In genomic region chr2:234435836-234436481, GRCh38 we compare ENCODE assay signal across 14 cellular contexts.
DNase-seq lines count a peak whose midpoint lies in the region; ATAC-seq and TF ChIP-seq lines count a peak whose summit lies in the region.
"Had no signal": no experiment of that assay in that cellular context is flagged by ENCODE, and none has a peak within 500 bp of the region (broad histone marks: within the 10 kb centered on the region; RNA-seq: fewer than 3 reads in every experiment).

No MANE protein-coding gene starts in this region.

- peak overlapping the region; percentile 43 for H2BK5ac ChIP-seq in neuronal stem cell (ENCODE audit: low read length)

- peaks cover 0 to 1% of the 10 kb centered on the region in 2 donors for H3K36me3 ChIP-seq in neuronal stem cell (replicated peaks in 1 of 2; ENCODE audit: control insufficient read depth in 2 of 2, insufficient read depth in 2 of 2, low read length in 2 of 2)
- no peaks in the 10 kb centered on the region for H3K36me3 ChIP-seq in CD8-positive, alpha-beta T cell (ENCODE audit: insufficient read depth, low read length)
- H3K36me3 ChIP-seq: brain microvascular endothelial cell had no signal

- CTCF ChIA-PET in CD8-positive, alpha-beta T cell (lab: Charles Lee): interaction anchor here (1.2 kb wide), 1 partner anchor 47 kb away, joined by 3 read pairs; no protein-coding TSS in a partner anchor

- H3K27me3 Mint-ChIP-seq in T-helper 1 cell treated with Interleukin-12 subunit alpha and Interleukin-12 subunit beta and Interleukin-4 antibody, amounts not matched to agents 30 μg/mL and 1 μg/mL, for 36 hours (ENCODE audit: low read depth): no peaks in the 10 kb centered on the region
- no peaks in the 10 kb centered on the region for H3K27me3 Mint-ChIP-seq in CD8-positive, alpha-beta T cell (ENCODE audit: low read depth)

- H3K9ac ChIP-seq in neuronal stem cell (ENCODE audit: low read depth, low read length, poor library complexity): no peak overlapping the region

- H2AFZ ChIP-seq in neuronal stem cell (ENCODE audit: low read length): peak overlapping the region; percentile 13

- intact Hi-C loops in CD8-positive, alpha-beta T cell (cut with DNase I, micrococcal nuclease): no loop called here

- H3K4me1 Mint-ChIP-seq in T-helper 1 cell treated with Interleukin-12 subunit alpha and Interleukin-12 subunit beta and Interleukin-4 antibody, amounts not matched to agents 30 μg/mL and 1 μg/mL, for 36 hours (ENCODE audit: low read depth): peaks cover 55% of the 10 kb centered on the region
- H3K4me1 Mint-ChIP-seq in CD8-positive, alpha-beta T cell (ENCODE audit: low read depth): peaks cover 76% of the 10 kb centered on the region

- peaks cover 12% of the 10 kb centered on the region for H3K36me3 Mint-ChIP-seq in T-helper 1 cell treated with Interleukin-12 subunit alpha and Interleukin-12 subunit beta and Interleukin-4 antibody, amounts not matched to agents 30 μg/mL and 1 μg/mL, for 36 hours (ENCODE audit: low read depth)
- no peaks in the 10 kb centered on the region for H3K36me3 Mint-ChIP-seq in CD8-positive, alpha-beta T cell
- H3K36me3 Mint-ChIP-seq: natural killer cell; stimulated activated effector memory CD8-positive, alpha-beta T cell treated with anti-CD3 and anti-CD28 coated beads, Interleukin-12 subunit alpha, Interleukin-12 subunit beta, amount 100 ng/mL, for 72 hours had no signal

- no peak overlapping the region for H3K4me3 Mint-ChIP-seq in T-helper 1 cell treated with Interleukin-12 subunit alpha and Interleukin-12 subunit beta and Interleukin-4 antibody, amounts not matched to agents 30 μg/mL and 1 μg/mL, for 36 hours
- H3K4me3 Mint-ChIP-seq in CD8-positive, alpha-beta T cell: no peak overlapping the region
- H3K4me3 Mint-ChIP-seq: natural killer cell; stimulated activated effector memory CD8-positive, alpha-beta T cell treated with anti-CD3 and anti-CD28 coated beads, Interleukin-12 subunit alpha, Interleukin-12 subunit beta, amount 100 ng/mL, for 72 hours had no signal

- H3K4me2 ChIP-seq in neuronal stem cell (ENCODE audit: insufficient read depth, low read length, poor library complexity, severe bottlenecking): no peak overlapping the region

- no peak overlapping the region for H4K91ac ChIP-seq in neuronal stem cell (ENCODE audit: low read depth, low read length, poor library complexity)

- H3K18ac ChIP-seq in neuronal stem cell (ENCODE audit: low read length): no peak overlapping the region

- peaks cover 0 to 2% of the 10 kb centered on the region in 2 donors for H3K9me3 ChIP-seq in neuronal stem cell (replicated peaks in 1 of 2; ENCODE audit: control insufficient read depth in 2 of 2, insufficient read depth in 1 of 2, low read depth in 1 of 2, low read length in 2 of 2)
- H3K9me3 ChIP-seq in CD8-positive, alpha-beta T cell (ENCODE audit: low read length): no peaks in the 10 kb centered on the region

- no peak overlapping the region for H3K23ac ChIP-seq in neuronal stem cell (ENCODE audit: low read depth, low read length, poor library complexity)

- WGBS in neuronal stem cell (ENCODE audit: extremely low coverage in 2 of 2, insufficient read length in 2 of 2, insufficient replicate concordance in 1 of 2), 2 donors: no CpG with 5 or more reads among the region's 7 CpGs

- H2AK5ac ChIP-seq in neuronal stem cell (ENCODE audit: low read depth, low read length): peak overlapping the region; percentile 99

- H2BK15ac ChIP-seq in neuronal stem cell (ENCODE audit: low read length): no peak overlapping the region

- no peak overlapping the region for H3K14ac ChIP-seq in neuronal stem cell (ENCODE audit: low read length)

- ATAC-seq in esophagus mucosa: peak; percentile 7
- no peak for ATAC-seq in GM21717 (IDR thresholded peaks at IDR 0.05; ENCODE audit: unreplicated experiment)
- ATAC-seq in CD8-positive, alpha-beta T cell: no peak
- ATAC-seq: natural killer cell; stimulated activated effector memory CD8-positive, alpha-beta T cell treated with anti-CD3 and anti-CD28 coated beads, Interleukin-12 subunit alpha, Interleukin-12 subunit beta, amount 100 ng/mL, for 72 hours had no signal

- DNase-seq in T-helper 1 cell: no peak
- DNase-seq in NCI-H226: peak; percentile 6
- DNase-seq in neuronal stem cell (ENCODE audit: low spot score): no peak
- DNase-seq in AML-193 (lab: John Stamatoyannopoulos, UW): no peak
- no peak for DNase-seq in CD8-positive, alpha-beta T cell
- DNase-seq: activated CD8-positive, alpha-beta memory T cell treated with anti-CD3 and anti-CD28 coated beads for 24 hours; activated effector memory CD4-positive, alpha-beta T cell treated with Interleukin-2 at 50 U/mL for 16 hours; brain microvascular endothelial cell; natural killer cell had no signal

- peaks cover 5 to 13% of the 10 kb centered on the region in 2 donors for H3K4me1 ChIP-seq in neuronal stem cell (ENCODE audit: control insufficient read depth in 2 of 2, insufficient read depth in 1 of 2, low read depth in 1 of 2, low read length in 2 of 2)
- peaks cover 54% of the 10 kb centered on the region for H3K4me1 ChIP-seq in CD8-positive, alpha-beta T cell (ENCODE audit: insufficient read depth, low read length)

- H3K9me3 Mint-ChIP-seq in T-helper 1 cell treated with Interleukin-12 subunit alpha and Interleukin-12 subunit beta and Interleukin-4 antibody, amounts not matched to agents 30 μg/mL and 1 μg/mL, for 36 hours: peaks cover 10% of the 10 kb centered on the region
- H3K9me3 Mint-ChIP-seq in CD8-positive, alpha-beta T cell: no peaks in the 10 kb centered on the region
- H3K9me3 Mint-ChIP-seq: stimulated activated effector memory CD8-positive, alpha-beta T cell treated with anti-CD3 and anti-CD28 coated beads, Interleukin-12 subunit alpha, Interleukin-12 subunit beta, amount 100 ng/mL, for 72 hours had no signal

- no peak overlapping the region for H3K4ac ChIP-seq in neuronal stem cell (ENCODE audit: low read length)

- H2BK120ac ChIP-seq in neuronal stem cell (ENCODE audit: low read depth, low read length): no peak overlapping the region

- no peak for TF ChIP-seq CTCF in CD8-positive, alpha-beta T cell (IDR thresholded peaks at IDR 0.05)

- peak overlapping the region; percentile 7 for H3K27ac Mint-ChIP-seq in T-helper 1 cell treated with Interleukin-12 subunit alpha and Interleukin-12 subunit beta and Interleukin-4 antibody, amounts not matched to agents 30 μg/mL and 1 μg/mL, for 36 hours
- no peak overlapping the region for H3K27ac Mint-ChIP-seq in CD8-positive, alpha-beta T cell
- H3K27ac Mint-ChIP-seq: stimulated activated effector memory CD8-positive, alpha-beta T cell treated with anti-CD3 and anti-CD28 coated beads, Interleukin-12 subunit alpha, Interleukin-12 subunit beta, amount 100 ng/mL, for 72 hours had no signal

- POLR2A ChIA-PET in CD8-positive, alpha-beta T cell (lab: Charles Lee): interaction anchor here (1.2 to 1.4 kb wide), 2 partner anchors 10 to 59 kb away, joined by 3 to 5 read pairs; no protein-coding TSS in a partner anchor

- H3K79me1 ChIP-seq in neuronal stem cell (ENCODE audit: low read depth, low read length): no peaks in the 10 kb centered on the region

- no peaks in the 10 kb centered on the region for H3K27me3 ChIP-seq in neuronal stem cell (ENCODE audit: control insufficient read depth in 3 of 3, insufficient read depth in 3 of 3, low read depth in 1 of 3, low read length in 3 of 3)
- H3K27me3 ChIP-seq in CD8-positive, alpha-beta T cell (ENCODE audit: insufficient read depth, low read length): no peaks in the 10 kb centered on the region
- H3K27me3 ChIP-seq: brain microvascular endothelial cell had no signal

- no peak overlapping the region for H3K4me3 ChIP-seq in neuronal stem cell (ENCODE audit: low read length in 2 of 2)
- H3K4me3 ChIP-seq in CD8-positive, alpha-beta T cell (ENCODE audit: low read depth, low read length): no peak overlapping the region

- H2BK12ac ChIP-seq in neuronal stem cell (ENCODE audit: low read length): no peak overlapping the region

- H3K27ac ChIP-seq in neuronal stem cell (replicated peaks; ENCODE audit: low read length): no peak overlapping the region
- no peak overlapping the region for H3K27ac ChIP-seq in CD8-positive, alpha-beta T cell (ENCODE audit: low read depth, low read length)
- H3K27ac ChIP-seq: 22Rv1, brain microvascular endothelial cell had no signal

- no peak overlapping the region for H4K8ac ChIP-seq in neuronal stem cell (ENCODE audit: low read depth, low read length)
